In the genomic region with DNA sequence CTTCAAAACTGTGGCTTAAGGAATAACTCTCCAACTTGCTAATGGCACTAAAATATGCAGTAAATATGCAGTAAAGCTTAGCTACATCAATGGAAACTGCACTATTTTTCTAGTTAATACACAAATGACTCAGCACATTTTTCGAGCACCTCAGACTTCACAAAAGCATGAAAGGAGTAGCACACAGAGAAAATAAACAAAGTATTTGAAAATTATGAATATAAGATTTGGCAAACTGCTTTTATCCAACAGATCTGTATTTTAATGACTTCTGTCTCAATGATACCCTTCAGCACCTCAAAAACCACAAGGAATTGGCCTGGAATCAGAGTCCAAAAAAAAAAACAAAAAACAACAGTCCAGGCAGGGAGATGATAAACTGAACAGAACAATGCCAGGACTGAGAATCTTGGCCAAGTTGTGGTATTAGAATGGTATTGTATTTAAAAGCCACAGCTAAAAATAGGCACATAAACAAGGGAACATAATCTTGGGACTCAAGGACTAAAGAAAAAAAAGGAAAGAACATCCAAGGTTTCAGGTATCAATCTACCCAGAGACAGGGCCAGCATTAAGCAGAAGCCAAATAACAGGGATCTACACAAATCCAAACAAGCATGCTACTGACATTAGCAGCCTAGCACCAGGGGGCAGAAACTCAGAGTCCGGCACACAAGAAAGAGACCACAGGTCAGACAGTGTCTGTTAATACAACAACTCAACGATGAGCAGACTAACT, we compare ENCODE assay signal across 8 cellular contexts.
DNase-seq lines count a peak whose midpoint lies in the region; ATAC-seq and TF ChIP-seq lines count a peak whose summit lies in the region.

No MANE protein-coding gene starts in this region.

- no peak for TF ChIP-seq EP300 in Ishikawa (IDR thresholded peaks at IDR 0.05; ENCODE audit: borderline replicate concordance)

- 0 out of 2 replicates have a peak, but pooled peaks have one; percentile 3 for TF ChIP-seq RAD21 in Ishikawa (IDR thresholded peaks at IDR 0.05; ENCODE audit: low read depth)

- DNase-seq in EL (peak; percentile 67), iPS-NIHi11 (ENCODE audit: low spot score) (peak; percentile 24), substantia nigra (lab: John Stamatoyannopoulos, UW) (peak in 17 of 49 donors; percentile 1 to 41 (median 12)), NK-92 (lab: John Stamatoyannopoulos, UW; ENCODE audit: unreplicated experiment) (no peak)

- H3K27ac ChIP-seq in angular gyrus (ENCODE audit: low read depth, low read length) (peak overlapping the region; percentile 79), substantia nigra (ENCODE audit: low read depth, low read length, poor library complexity, severe bottlenecking) (peak overlapping the region; percentile 78)

- ATAC-seq in GM21737 (IDR thresholded peaks at IDR 0.05; ENCODE audit: unreplicated experiment), result no peak
- no peak for ATAC-seq in HG03175 (IDR thresholded peaks at IDR 0.05; ENCODE audit: unreplicated experiment)

TF ChIP-seq in Ishikawa, 13 proteins besides CTCF, POLR2A, EP300 and RAD21:
- TF ChIP-seq CREB1 (IDR thresholded peaks at IDR 0.05; ENCODE audit: low read depth), result no peak
- TF ChIP-seq NFIC (IDR thresholded peaks at IDR 0.05), result peak; percentile 81
- TF ChIP-seq, protein P1, sequence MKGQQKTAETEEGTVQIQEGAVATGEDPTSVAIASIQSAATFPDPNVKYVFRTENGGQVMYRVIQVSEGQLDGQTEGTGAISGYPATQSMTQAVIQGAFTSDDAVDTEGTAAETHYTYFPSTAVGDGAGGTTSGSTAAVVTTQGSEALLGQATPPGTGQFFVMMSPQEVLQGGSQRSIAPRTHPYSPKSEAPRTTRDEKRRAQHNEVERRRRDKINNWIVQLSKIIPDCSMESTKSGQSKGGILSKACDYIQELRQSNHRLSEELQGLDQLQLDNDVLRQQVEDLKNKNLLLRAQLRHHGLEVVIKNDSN (IDR thresholded peaks at IDR 0.05), result no peak
- peak; percentile 49; the same call in 1 of the 2 replicates for TF ChIP-seq MAX (IDR thresholded peaks at IDR 0.05)
- no peak for TF ChIP-seq CEBPB (IDR thresholded peaks at IDR 0.05)
- no peak for TF ChIP-seq EGR1 (IDR thresholded peaks at IDR 0.05)
